11 cellular contexts compared by ENCODE assay signal in the genomic region with DNA sequence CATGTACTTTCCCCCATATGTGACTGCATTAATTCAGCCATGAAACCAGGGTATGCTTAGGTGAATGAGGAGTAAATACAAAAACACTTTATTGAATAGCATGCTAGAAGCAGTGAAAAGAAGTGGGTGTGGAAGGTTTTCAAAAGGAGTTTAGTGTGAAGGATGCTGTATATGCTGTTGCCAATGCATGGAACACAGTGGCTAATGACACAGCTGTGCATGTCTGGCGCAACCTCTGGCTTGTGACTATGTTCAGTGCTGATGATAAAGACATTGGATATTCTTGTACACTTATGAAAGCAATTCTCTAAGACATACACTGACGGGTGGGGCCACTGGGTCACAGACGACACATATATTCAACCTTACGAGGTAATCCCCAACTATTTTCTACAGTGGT. TPM values are rescaled to one million over a fixed set of nuclear protein-coding genes. Genes with fewer than 3 reads are reported as not detected.
DNase-seq lines count a peak whose midpoint lies in the region; ATAC-seq and TF ChIP-seq lines count a peak whose summit lies in the region.
"Had no signal": no experiment of that assay in that cellular context is flagged by ENCODE, and none has a peak within 500 bp of the region (broad histone marks: within the 10 kb centered on the region; RNA-seq: fewer than 3 reads in every experiment).

No MANE protein-coding gene starts in this region.

- peaks cover 5% of the 10 kb centered on the region for H3K9me3 Mint-ChIP-seq in activated CD4-positive, alpha-beta T cell treated with anti-CD3 and anti-CD28 coated beads, Interleukin-2, amount 10 ng/mL, durations not matched to agents 24 days and 14 days
- H3K9me3 Mint-ChIP-seq in osteocyte (ENCODE audit: unreplicated experiment), result no peaks in the 10 kb centered on the region
- H3K9me3 Mint-ChIP-seq: stimulated activated naive B cell treated with anti-CD40 and anti-IgM and Interleukin-4, amounts not matched to agents 10 μg/mL and 1 μg/mL and 100 μg/mL, for 72 hours had no signal

- TF ChIP-seq CTCF in osteocyte (IDR thresholded peaks at IDR 0.05), result no peak
- no peak for TF ChIP-seq CTCF in GM10266 (IDR thresholded peaks at IDR 0.05; ENCODE audit: control insufficient read depth, insufficient read depth, low read depth, missing control alignments)

- peak overlapping the region; percentile 86 for H3K27ac Mint-ChIP-seq in activated CD4-positive, alpha-beta T cell treated with anti-CD3 and anti-CD28 coated beads, Interleukin-2, amount 10 ng/mL, durations not matched to agents 24 days and 14 days
- peak overlapping the region; percentile 5 for H3K27ac Mint-ChIP-seq in osteocyte (ENCODE audit: unreplicated experiment)
- H3K27ac Mint-ChIP-seq: stimulated activated naive B cell treated with anti-CD40 and anti-IgM and Interleukin-4, amounts not matched to agents 10 μg/mL and 1 μg/mL and 100 μg/mL, for 72 hours had no signal

- ATAC-seq in HG02571 (IDR thresholded peaks at IDR 0.05; ENCODE audit: unreplicated experiment) (peak; percentile 48), HG03045 (IDR thresholded peaks at IDR 0.05; ENCODE audit: unreplicated experiment) (no peak)
- ATAC-seq: stimulated activated naive B cell treated with anti-CD40 and anti-IgM and Interleukin-4, amounts not matched to agents 10 μg/mL and 1 μg/mL and 100 μg/mL, for 72 hours had no signal

- H3K36me3 Mint-ChIP-seq in activated CD4-positive, alpha-beta T cell treated with anti-CD3 and anti-CD28 coated beads, Interleukin-2, amount 10 ng/mL, durations not matched to agents 24 days and 14 days (ENCODE audit: low read depth), result no peaks in the 10 kb centered on the region
- peaks cover 2% of the 10 kb centered on the region for H3K36me3 Mint-ChIP-seq in osteocyte (ENCODE audit: unreplicated experiment)
- H3K36me3 Mint-ChIP-seq: stimulated activated naive B cell treated with anti-CD40 and anti-IgM and Interleukin-4, amounts not matched to agents 10 μg/mL and 1 μg/mL and 100 μg/mL, for 72 hours had no signal

- peaks cover 4% of the 10 kb centered on the region for H3K27me3 Mint-ChIP-seq in activated CD4-positive, alpha-beta T cell treated with anti-CD3 and anti-CD28 coated beads, Interleukin-2, amount 10 ng/mL, durations not matched to agents 24 days and 14 days
- H3K27me3 Mint-ChIP-seq in osteocyte (ENCODE audit: unreplicated experiment), result peaks cover 23% of the 10 kb centered on the region

- no peak overlapping the region for H3K4me3 Mint-ChIP-seq in activated CD4-positive, alpha-beta T cell treated with anti-CD3 and anti-CD28 coated beads, Interleukin-2, amount 10 ng/mL, durations not matched to agents 24 days and 14 days
- no peak overlapping the region for H3K4me3 Mint-ChIP-seq in osteocyte (ENCODE audit: unreplicated experiment)
- H3K4me3 Mint-ChIP-seq: stimulated activated naive B cell treated with anti-CD40 and anti-IgM and Interleukin-4, amounts not matched to agents 10 μg/mL and 1 μg/mL and 100 μg/mL, for 72 hours had no signal

- peak; percentile 55 for DNase-seq in activated CD4-positive, alpha-beta T cell treated with anti-CD3 and anti-CD28 coated beads, Interleukin-2, amount 10 ng/mL, durations not matched to agents 24 days and 14 days
- no peak for DNase-seq in activated CD4-positive, alpha-beta T cell treated with anti-CD3 and anti-CD28 coated beads, Interleukin-2, amount 50 U/mL, for 4 hours
- DNase-seq in LHCN-M2 (ENCODE audit: low read depth), result peak; percentile 54
- DNase-seq in osteocyte (ENCODE audit: extremely low spot score, unreplicated experiment), result no peak
- no peak for DNase-seq in NCI-H774 (lab: John Stamatoyannopoulos, UW)
- no peak for DNase-seq in GM10266 (ENCODE audit: extremely low spot score)
- DNase-seq: activated CD8-positive, alpha-beta memory T cell treated with anti-CD3 and anti-CD28 coated beads for 24 hours; stimulated activated naive B cell treated with anti-CD40 and anti-IgM and Interleukin-4, amounts not matched to agents 10 μg/mL and 1 μg/mL and 100 μg/mL, for 72 hours had no signal

- intact Hi-C loops in activated CD4-positive, alpha-beta T cell treated with anti-CD3 and anti-CD28 coated beads, Interleukin-2, amount 10 ng/mL, durations not matched to agents 24 days and 14 days (cut with micrococcal nuclease), result loop anchor here (1.0 to 5.0 kb wide), 3 partner anchors 10 to 238 kb away; no protein-coding TSS in a partner anchor

- peaks cover 31% of the 10 kb centered on the region for H3K4me1 Mint-ChIP-seq in activated CD4-positive, alpha-beta T cell treated with anti-CD3 and anti-CD28 coated beads, Interleukin-2, amount 10 ng/mL, durations not matched to agents 24 days and 14 days
- H3K4me1 Mint-ChIP-seq in osteocyte (ENCODE audit: unreplicated experiment), result peaks cover 9% of the 10 kb centered on the region

RNA-seq across cellular contexts. Expression of a gene that starts 55.2 kb away (rescaled TPM):
- not detected in 2 replicates for total RNA-seq in activated CD4-positive, alpha-beta T cell treated with anti-CD3 and anti-CD28 coated beads, Interleukin-2, amount 10 ng/mL, durations not matched to agents 24 days and 14 days
- not detected in 2 replicates for total RNA-seq in LHCN-M2 (2014; rRNA removed)
- not detected for polyA plus RNA-seq in LHCN-M2 (2012)
- not detected in 2 replicates for total RNA-seq in osteocyte
- total RNA-seq: kidney epithelial cell had no signal

RNA-seq across cellular contexts. Expression of a gene that starts 55.5 kb away (rescaled TPM):
- total RNA-seq in activated CD4-positive, alpha-beta T cell treated with anti-CD3 and anti-CD28 coated beads, Interleukin-2, amount 10 ng/mL, durations not matched to agents 24 days and 14 days, result 9.8 and 10.3 TPM in 2 replicates
- 9.6 and 10.1 TPM in 2 replicates for total RNA-seq in LHCN-M2 (2014; rRNA removed)
- polyA plus RNA-seq in LHCN-M2 (2012), result 1.9 TPM
- total RNA-seq in osteocyte, result 6.5 and 6.7 TPM in 2 replicates

Comparison
In these comparisons a context has a peak if more than half of its experiments do, and no peak if none do; other contexts are left out.
1. DNase-seq: peak in activated CD4-positive, alpha-beta T cell treated with anti-CD3 and anti-CD28 coated beads, Interleukin-2, amount 10 ng/mL, durations not matched to agents 24 days and 14 days (single experiment) and LHCN-M2 (single experiment); none in activated CD4-positive, alpha-beta T cell treated with anti-CD3 and anti-CD28 coated beads, Interleukin-2, amount 50 U/mL, for 4 hours (0 of 2), osteocyte (single experiment), NCI-H774 (single experiment) and GM10266 (single experiment).